Comparison of ENCODE assay signal across 8 cellular contexts in genomic region chr10:11742009-11742778, GRCh38. TPM values are rescaled to one million over a fixed set of nuclear protein-coding genes. Genes with fewer than 3 reads are reported as not detected.
DNase-seq lines count a peak whose midpoint lies in the region; ATAC-seq and TF ChIP-seq lines count a peak whose summit lies in the region.

TSS of gene ECHDC3 (plus strand) at chr10:11742382. CDS start at chr10:11742577, 195 bp downstream.

- H3K27ac ChIP-seq in coronary artery = peak within 1 kb of the TSS; percentile 46 to 63

- TF ChIP-seq CTCF in AG09309 (IDR thresholded peaks at IDR 0.05; ENCODE audit: control insufficient read depth, insufficient read depth, low read depth, low read length, missing control alignments) = no peak
- TF ChIP-seq CTCF in coronary artery (IDR thresholded peaks at IDR 0.05) = no peak

- H3K4me3 ChIP-seq in AG09309 (ENCODE audit: control insufficient read depth, low read depth, low read length) (peak within 1 kb of the TSS; percentile 51), coronary artery (peak within 1 kb of the TSS; percentile 72)

- DNase-seq in AG09309 (ENCODE audit: low read depth) (no peak), coronary artery (ENCODE audit: low spot score) (no peak), left lobe of liver (ENCODE audit: low spot score) (peak; percentile 88)
- DNase-seq in stimulated activated CD4-positive, alpha-beta T cell treated with anti-CD3 and anti-CD28 coated beads, TNF-alpha, amount 100 ng/mL, for 1 hour (ENCODE audit: low read depth in 3 of 3, low spot score in 1 of 3) = peak in 2 of 3 donors; percentile 14 to 42

- ATAC-seq in GM19023 (IDR thresholded peaks at IDR 0.05; ENCODE audit: unreplicated experiment) (peak; percentile 73), HG03342 (IDR thresholded peaks at IDR 0.05; ENCODE audit: unreplicated experiment) (peak; percentile 66), left lobe of liver (peak; percentile 80), HG03025 (IDR thresholded peaks at IDR 0.05; ENCODE audit: low FRiP score, unreplicated experiment) (no peak)
- ATAC-seq in activated CD4-positive, CD25-positive, alpha-beta regulatory T cell treated with anti-CD3 and anti-CD28 coated beads, Interleukin-2, amount 50 U/mL, for 24 hours = peak; percentile 72 to 80

RNA-seq across cellular contexts. Expression of gene ECHDC3, which starts in this region (rescaled TPM):
- total RNA-seq in left lobe of liver = 137 TPM

Comparison
In these comparisons a context has a peak if more than half of its experiments do, and no peak if none do; other contexts are left out.
1. DNase-seq: peak in left lobe of liver (single experiment) and stimulated activated CD4-positive, alpha-beta T cell treated with anti-CD3 and anti-CD28 coated beads, TNF-alpha, amount 100 ng/mL, for 1 hour (2 of 3); none in AG09309 (single experiment) and coronary artery (single experiment).